1 cellular context compared by ENCODE assay signal in the genomic region with DNA sequence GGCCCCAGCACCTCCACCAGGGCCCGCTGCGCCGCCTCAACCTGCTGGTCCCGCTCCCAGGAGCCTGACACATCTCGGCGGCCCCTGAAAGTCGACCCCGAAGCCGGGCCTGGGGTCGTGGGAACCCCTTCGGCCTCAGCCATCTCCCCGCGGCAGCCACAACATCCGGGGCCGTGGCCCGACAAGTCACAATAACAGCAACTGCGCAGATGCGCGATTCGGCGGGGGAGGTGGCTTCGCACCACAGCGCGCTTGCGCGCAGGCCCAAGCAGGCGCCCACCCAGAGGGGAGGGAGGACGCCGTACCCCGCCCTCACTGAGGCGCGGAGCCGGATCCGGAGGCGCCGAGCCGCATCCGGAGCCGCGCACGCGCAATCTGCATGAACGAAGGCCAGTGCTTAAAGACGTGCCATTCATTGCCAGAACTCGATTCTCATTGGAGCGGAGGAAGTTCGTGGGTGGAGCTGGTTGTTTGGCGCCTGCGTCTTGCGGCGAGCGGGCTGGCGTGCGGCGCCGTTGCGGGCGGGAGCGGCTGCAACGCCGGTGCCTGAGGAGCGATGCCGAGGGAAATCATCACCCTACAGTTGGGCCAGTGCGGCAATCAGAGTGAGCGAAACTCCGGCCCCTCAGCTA.
A peak's percentile ranks its signal among the peaks of the same experiment; 100 is the strongest.
TF ChIP-seq lines count a peak whose summit lies in the region.

Gene RETREG3, minus strand, starts transcription at position 193 of the 632 bp plus-strand sequence. Its CDS starts 50 bp downstream, at position 143.
Gene TUBG1, plus strand, starts transcription at position 502 of the 632 bp plus-strand sequence. Its CDS starts 55 bp downstream, at position 557.

TF ChIP-seq in GM12878, 131 proteins besides CTCF, POLR2A, EP300 and RAD21 (continued from another document):
- TF ChIP-seq ZBTB4 (CRISPR knock-in tag; IDR thresholded peaks at IDR 0.05) (no peak), TAF1 (IDR thresholded peaks at IDR 0.05; ENCODE audit: borderline replicate concordance, low read depth, low read length) (peak; percentile 49; the same call in 1 of the 2 replicates), CREB1 (IDR thresholded peaks at IDR 0.05; ENCODE audit: low read depth) (0 out of 2 replicates have a peak, but pooled peaks have one; percentile 41), BHLHE40 (IDR thresholded peaks at IDR 0.05; ENCODE audit: borderline replicate concordance in 1 of 2, low read depth in 2 of 2, low read length in 1 of 2) (peak; percentile 39 to 73; a peak in 3 of 4 replicates), MXI1 (IDR thresholded peaks at IDR 0.05; ENCODE audit: low read depth, low read length) (peak; percentile 70), NBN (IDR thresholded peaks at IDR 0.05) (0 out of 2 replicates have a peak, but pooled peaks have one; percentile 18)
